Comparison of ENCODE assay signal across 2 cellular contexts in genomic region chr1:240906477-240906876, GRCh38.
TF ChIP-seq lines count a peak whose summit lies in the region.

No MANE protein-coding gene starts in this region.

TF ChIP-seq in HEK293, 187 proteins besides CTCF, POLR2A, EP300 and RAD21 (continued from another document and continues in another):
- TF ChIP-seq ZBTB26 (tag by site-specific recombination; optimal IDR thresholded peaks at IDR 0.05) (no peak), ZNF747 (tag by site-specific recombination; IDR thresholded peaks at IDR 0.05) (no peak), ZNF148 (tag by site-specific recombination; IDR thresholded peaks at IDR 0.05; ENCODE audit: borderline replicate concordance) (no peak), SCRT1 (tag by site-specific recombination; IDR thresholded peaks at IDR 0.05; ENCODE audit: borderline replicate concordance) (peak; percentile 49; the same call in 1 of the 2 replicates), ZNF639 (tag by site-specific recombination; IDR thresholded peaks at IDR 0.05) (no peak), ZNF658 (tag by site-specific recombination; IDR thresholded peaks at IDR 0.05) (no peak), ZNF280D (tag by site-specific recombination; IDR thresholded peaks at IDR 0.05) (no peak), ZNF561 (tag by site-specific recombination; IDR thresholded peaks at IDR 0.05; ENCODE audit: borderline replicate concordance) (0 out of 2 replicates have a peak, but pooled peaks have one; percentile 43), ZNF362 (tag by site-specific recombination; IDR thresholded peaks at IDR 0.05) (no peak), ZBTB49 (tag by site-specific recombination; IDR thresholded peaks at IDR 0.05; ENCODE audit: low read depth) (no peak)

TF ChIP-seq in endothelial cell of umbilical vein, 7 proteins besides CTCF, POLR2A, EP300 and RAD21 (continued from another document):
- TF ChIP-seq FOS (IDR thresholded peaks at IDR 0.05; ENCODE audit: borderline replicate concordance, insufficient read depth, low read length) = no peak
- TF ChIP-seq JUN (IDR thresholded peaks at IDR 0.05; ENCODE audit: borderline replicate concordance, insufficient read depth, insufficient read length, low read depth) = no peak
- no peak for TF ChIP-seq MAX (IDR thresholded peaks at IDR 0.05; ENCODE audit: insufficient read depth, insufficient read length)
- no peak for TF ChIP-seq EZH2 (IDR thresholded peaks at IDR 0.05; ENCODE audit: borderline replicate concordance, low read depth, low read length, severe bottlenecking)
